Comparison of ENCODE assay signal across 16 cellular contexts in genomic region chr1:29707796-29708195, GRCh38.
DNase-seq lines count a peak whose midpoint lies in the region; ATAC-seq and TF ChIP-seq lines count a peak whose summit lies in the region.
"Had no signal": no experiment of that assay in that cellular context is flagged by ENCODE, and none has a peak within 500 bp of the region (broad histone marks: within the 10 kb centered on the region; RNA-seq: fewer than 3 reads in every experiment).

No MANE protein-coding gene starts in this region.

- no peaks in the 10 kb centered on the region for H3K79me2 ChIP-seq in fibroblast of lung (ENCODE audit: control insufficient read depth, insufficient read depth, low read length)

- H3K9me3 ChIP-seq in RWPE2 (ENCODE audit: severe bottlenecking) (no peaks in the 10 kb centered on the region), fibroblast of lung (ENCODE audit: control insufficient read depth, insufficient read depth, low read depth, low read length) (no peaks in the 10 kb centered on the region), esophagus squamous epithelium (no peaks in the 10 kb centered on the region)
- H3K9me3 ChIP-seq in CD4-positive, alpha-beta memory T cell (ENCODE audit: control insufficient read depth in 1 of 2, low read length in 2 of 2) = no peaks in the 10 kb centered on the region

- no peak overlapping the region for H3K4me3 Mint-ChIP-seq in activated CD4-positive, alpha-beta T cell treated with anti-CD3 and anti-CD28 coated beads, Interleukin-2, amount 10 ng/mL, durations not matched to agents 24 days and 14 days
- H3K4me3 Mint-ChIP-seq in CD4-positive, alpha-beta memory T cell = no peak overlapping the region
- H3K4me3 Mint-ChIP-seq: effector memory CD8-positive, alpha-beta T cell had no signal

- no peak overlapping the region for H2AFZ ChIP-seq in fibroblast of lung (ENCODE audit: low read length)

- peaks cover 46% of the 10 kb centered on the region for H3K4me1 Mint-ChIP-seq in activated CD4-positive, alpha-beta T cell treated with anti-CD3 and anti-CD28 coated beads, Interleukin-2, amount 10 ng/mL, durations not matched to agents 24 days and 14 days
- H3K4me1 Mint-ChIP-seq in CD4-positive, alpha-beta memory T cell = peaks cover 0 to 2% (median 0%) of the 10 kb centered on the region in 4 donors

- no peaks in the 10 kb centered on the region for H3K36me3 Mint-ChIP-seq in activated CD4-positive, alpha-beta T cell treated with anti-CD3 and anti-CD28 coated beads, Interleukin-2, amount 10 ng/mL, durations not matched to agents 24 days and 14 days (ENCODE audit: low read depth)
- H3K36me3 Mint-ChIP-seq in CD4-positive, alpha-beta memory T cell = no peaks in the 10 kb centered on the region

- intact Hi-C loops in activated CD4-positive, alpha-beta T cell treated with anti-CD3 and anti-CD28 coated beads, Interleukin-2, amount 10 ng/mL, durations not matched to agents 24 days and 14 days (cut with micrococcal nuclease) = loop anchor here (1.0 kb wide), 2 partner anchors 19 to 142 kb away; no protein-coding TSS in a partner anchor
- intact Hi-C loops in CD4-positive, alpha-beta memory T cell (cut with micrococcal nuclease) = no loop called here
- intact Hi-C loops in esophagus squamous epithelium (cut with DNase I) = no loop called here

- no peak for TF ChIP-seq POLR2A in esophagus squamous epithelium (IDR thresholded peaks at IDR 0.05)

- DNase-seq in activated CD4-positive, alpha-beta T cell treated with anti-CD3 and anti-CD28 coated beads, Interleukin-2, amount 10 ng/mL, durations not matched to agents 24 days and 14 days = no peak
- DNase-seq in activated CD4-positive, alpha-beta T cell treated with anti-CD3 and anti-CD28 coated beads, Interleukin-2, amount 50 U/mL, for 48 hours = no peak
- DNase-seq in RWPE2 (ENCODE audit: low spot score) (no peak), fibroblast of lung (ENCODE audit: low read depth in 2 of 2) (no peak), NCI-H524 treated with DMSO at 0.1 percent for 48 hours (lab: John Stamatoyannopoulos, UW) (no peak), esophagus squamous epithelium (lab: John Stamatoyannopoulos, UW) (no peak)
- no peak for DNase-seq in CD4-positive, alpha-beta memory T cell
- DNase-seq: activated CD4-positive, alpha-beta T cell treated with anti-CD3 and anti-CD28 coated beads, Interleukin-2, amount 50 U/mL, for 1 hour; effector memory CD8-positive, alpha-beta T cell; NCI-H1105 treated with DMSO at 0.1 percent for 48 hours; NCI-H2081 treated with DMSO at 0.1 percent for 48 hours; NCI-H446 treated with DMSO at 0.1 percent for 48 hours; stimulated activated CD4-positive, alpha-beta T cell treated with anti-CD3 and anti-CD28 coated beads, Interleukin-12 subunit alpha, Interleukin-12 subunit beta, amount 100 ng/mL, for 4 hours; SW 1271 had no signal

- no peaks in the 10 kb centered on the region for H3K9me3 Mint-ChIP-seq in activated CD4-positive, alpha-beta T cell treated with anti-CD3 and anti-CD28 coated beads, Interleukin-2, amount 10 ng/mL, durations not matched to agents 24 days and 14 days
- H3K9me3 Mint-ChIP-seq in CD4-positive, alpha-beta memory T cell = peaks cover 0 to 2% (median 0%) of the 10 kb centered on the region in 8 donors
- H3K9me3 Mint-ChIP-seq: effector memory CD8-positive, alpha-beta T cell had no signal

- H3K27me3 ChIP-seq in RWPE2 (ENCODE audit: insufficient read depth, poor library complexity, severe bottlenecking) (no peaks in the 10 kb centered on the region), fibroblast of lung (ENCODE audit: control insufficient read depth, insufficient read depth, low read length) (peaks cover 12% of the 10 kb centered on the region), esophagus squamous epithelium (peaks cover 0 to 41% (median 0%) of the 10 kb centered on the region in 4 donors)
- peaks cover 6% of the 10 kb centered on the region for H3K27me3 ChIP-seq in CD4-positive, alpha-beta memory T cell (ENCODE audit: insufficient read depth, low read length)

- peaks cover 15% of the 10 kb centered on the region for H3K27me3 Mint-ChIP-seq in activated CD4-positive, alpha-beta T cell treated with anti-CD3 and anti-CD28 coated beads, Interleukin-2, amount 10 ng/mL, durations not matched to agents 24 days and 14 days
- H3K27me3 Mint-ChIP-seq in CD4-positive, alpha-beta memory T cell = peaks cover 17 to 26% of the 10 kb centered on the region in 2 donors

- CTCF ChIA-PET in CD4-positive, alpha-beta memory T cell (lab: Charles Lee; ENCODE audit: partially characterized antibody) = no interaction called here

- peaks cover 43% of the 10 kb centered on the region for H3K4me1 ChIP-seq in RWPE2 (ENCODE audit: insufficient read depth, poor library complexity, severe bottlenecking)
- peaks cover 21% of the 10 kb centered on the region for H3K4me1 ChIP-seq in fibroblast of lung (ENCODE audit: control insufficient read depth, extremely low read depth, insufficient read depth, low read length)
- H3K4me1 ChIP-seq in CD4-positive, alpha-beta memory T cell (ENCODE audit: insufficient read depth, low read length) = no peaks in the 10 kb centered on the region
- peaks cover 0 to 43% (median 28%) of the 10 kb centered on the region in 3 donors for H3K4me1 ChIP-seq in esophagus squamous epithelium

- TF ChIP-seq CTCF in RWPE2 (IDR thresholded peaks at IDR 0.05; ENCODE audit: poor library complexity, severe bottlenecking) (no peak), fibroblast of lung (conservative IDR thresholded peaks at IDR 0.05 in 1 of 2, IDR thresholded peaks at IDR 0.05 in 1 of 2; ENCODE audit: low read depth in 1 of 2, low read length in 2 of 2) (no peak), esophagus squamous epithelium (IDR thresholded peaks at IDR 0.05) (no peak)

- H3K27ac Mint-ChIP-seq in activated CD4-positive, alpha-beta T cell treated with anti-CD3 and anti-CD28 coated beads, Interleukin-2, amount 10 ng/mL, durations not matched to agents 24 days and 14 days = peak overlapping the region; percentile 83
- no peak overlapping the region for H3K27ac Mint-ChIP-seq in CD4-positive, alpha-beta memory T cell
- H3K27ac Mint-ChIP-seq: effector memory CD8-positive, alpha-beta T cell had no signal

- H4K20me1 ChIP-seq in fibroblast of lung (ENCODE audit: control insufficient read depth, extremely low read depth, insufficient read depth, low read length) = no peaks in the 10 kb centered on the region

- no peak overlapping the region for H3K4me2 ChIP-seq in fibroblast of lung (ENCODE audit: extremely low read depth, insufficient read depth, low read length)

- H3K4me3 ChIP-seq in RWPE2 (ENCODE audit: severe bottlenecking) (no peak overlapping the region), fibroblast of lung (replicated peaks in 1 of 4; ENCODE audit: control extremely low read depth in 1 of 4, insufficient read depth in 1 of 4, low read depth in 3 of 4, low read length in 4 of 4) (no peak overlapping the region), skin epidermis (no peak overlapping the region), esophagus squamous epithelium (no peak overlapping the region)
- no peak overlapping the region for H3K4me3 ChIP-seq in CD4-positive, alpha-beta memory T cell (ENCODE audit: low read length in 2 of 2)

- no peaks in the 10 kb centered on the region for H3K36me3 ChIP-seq in RWPE2 (ENCODE audit: low read depth)
- H3K36me3 ChIP-seq in fibroblast of lung (ENCODE audit: control insufficient read depth, insufficient read depth, low read length) = no peaks in the 10 kb centered on the region
- H3K36me3 ChIP-seq in CD4-positive, alpha-beta memory T cell (ENCODE audit: insufficient read depth, low read length) = no peaks in the 10 kb centered on the region
- H3K36me3 ChIP-seq in esophagus squamous epithelium = no peaks in the 10 kb centered on the region

- peak overlapping the region; percentile 98 for H3K27ac ChIP-seq in RWPE2 (ENCODE audit: poor library complexity, severe bottlenecking)
- peak overlapping the region; percentile 60 for H3K27ac ChIP-seq in fibroblast of lung (ENCODE audit: insufficient read depth, low read length)
- peak overlapping the region in 11 of 21 experiments; percentile 10 to 85 (median 58) for H3K27ac ChIP-seq in skin epidermis
- H3K27ac ChIP-seq in CD4-positive, alpha-beta memory T cell (ENCODE audit: low read depth, low read length) = no peak overlapping the region
- H3K27ac ChIP-seq in esophagus squamous epithelium = no peak overlapping the region
- H3K27ac ChIP-seq: C4-2B had no signal

- WGBS in esophagus squamous epithelium, 2 donors = 81 to 88% methylated on average over 9 of the region's 9 CpGs

- H3K9ac ChIP-seq in fibroblast of lung (ENCODE audit: insufficient read depth, low read length) = no peak overlapping the region

- ATAC-seq in RWPE2 (ENCODE audit: low read depth) = no peak
- ATAC-seq: effector memory CD8-positive, alpha-beta T cell had no signal

- POLR2A ChIA-PET in CD4-positive, alpha-beta memory T cell (lab: Charles Lee; ENCODE audit: partially characterized antibody) = no interaction called here

Comparison
In these comparisons a context has a peak if more than half of its experiments do, and no peak if none do; other contexts are left out.
1. H3K27ac ChIP-seq: peak in RWPE2 (single experiment), fibroblast of lung (single experiment) and skin epidermis (11 of 21); none in CD4-positive, alpha-beta memory T cell (single experiment) and esophagus squamous epithelium (0 of 4).